11 cellular contexts compared by ENCODE assay signal in genomic region chr7:49773082-49773938, GRCh38. TPM values are rescaled to one million over a fixed set of nuclear protein-coding genes. Genes with fewer than 3 reads are reported as not detected.
A peak's percentile ranks its signal among the peaks of the same experiment; 100 is the strongest.
DNase-seq lines count a peak whose midpoint lies in the region; TF ChIP-seq lines count a peak whose summit lies in the region.
"Had no signal": no experiment of that assay in that cellular context is flagged by ENCODE, and none has a peak within 500 bp of the region (broad histone marks: within the 10 kb centered on the region; RNA-seq: fewer than 3 reads in every experiment).

Gene VWC2 (plus strand): TSS chr7:49773638. CDS start chr7:49775436, 1,798 bp downstream.

- H3K4me3 ChIP-seq in MM.1S (ENCODE audit: low read length), result peak within 1 kb of the TSS; percentile 50
- no peak within 1 kb of the TSS for H3K4me3 ChIP-seq in osteoblast (ENCODE audit: insufficient read depth, low read length)
- no peak within 1 kb of the TSS for H3K4me3 ChIP-seq in SJCRH30

- H3K27me3 Mint-ChIP-seq in glutamatergic neuron (ENCODE audit: unreplicated experiment), result peaks cover 21% of the 10 kb centered on the region

- H3K9ac ChIP-seq in MM.1S (ENCODE audit: low read length), result no peak within 1 kb of the TSS

- peak within 1 kb of the TSS; percentile 96 for H3K4me3 Mint-ChIP-seq in glutamatergic neuron (ENCODE audit: unreplicated experiment)

- no peaks in the 10 kb centered on the region for H3K9me3 ChIP-seq in MM.1S (replicated peaks; ENCODE audit: insufficient read depth, low read length)
- no peaks in the 10 kb centered on the region for H3K9me3 ChIP-seq in osteoblast (ENCODE audit: low read depth, low read length)
- H3K9me3 ChIP-seq in SJCRH30 (replicated peaks), result no peaks in the 10 kb centered on the region

- no peak for TF ChIP-seq CTCF in MM.1S (IDR thresholded peaks at IDR 0.05; ENCODE audit: low read length)
- no peak for TF ChIP-seq CTCF in glutamatergic neuron (IDR thresholded peaks at IDR 0.05; ENCODE audit: partially characterized antibody, unreplicated experiment)
- TF ChIP-seq CTCF in osteoblast (IDR thresholded peaks at IDR 0.05; ENCODE audit: extremely low read depth, low read depth, low read length), result no peak

- H4K20me1 ChIP-seq in MM.1S (ENCODE audit: insufficient read depth, low read length), result no peaks in the 10 kb centered on the region
- no peaks in the 10 kb centered on the region for H4K20me1 ChIP-seq in osteoblast (ENCODE audit: insufficient read depth, low read length)

- no peaks in the 10 kb centered on the region for H3K36me3 ChIP-seq in MM.1S (replicated peaks; ENCODE audit: insufficient read depth, low read length)
- H3K36me3 ChIP-seq in osteoblast (ENCODE audit: insufficient read depth, low read length), result no peaks in the 10 kb centered on the region
- H3K36me3 ChIP-seq in SJCRH30, result no peaks in the 10 kb centered on the region

- H3K9me2 ChIP-seq in MM.1S (replicated peaks; ENCODE audit: insufficient read depth, low read length), result no peaks in the 10 kb centered on the region

- H3K27ac ChIP-seq in MM.1S (ENCODE audit: low read length) (no peak within 1 kb of the TSS), osteoblast (ENCODE audit: low read depth, low read length) (no peak within 1 kb of the TSS), SJCRH30 (no peak within 1 kb of the TSS)

- DNase-seq in COR-L47 (lab: John Stamatoyannopoulos, UW) (peak; percentile 21), MM.1S (peak; percentile 9), glutamatergic neuron (peak; percentile 52), osteoblast (ENCODE audit: insufficient read length, low spot score, missing footprints) (peak; percentile 78), GM19238 (ENCODE audit: insufficient read length, low spot score) (no peak), HCEC 1CT (no peak), SJCRH30 (no peak), OCI-M1 (lab: John Stamatoyannopoulos, UW) (no peak)
- DNase-seq: GF-D8 had no signal

- H2AFZ ChIP-seq in MM.1S (ENCODE audit: low read length) (peak within 1 kb of the TSS; percentile 44), osteoblast (ENCODE audit: low read length) (no peak within 1 kb of the TSS)

- H3K27ac Mint-ChIP-seq in glutamatergic neuron (ENCODE audit: unreplicated experiment), result peak within 1 kb of the TSS; percentile 2

- peaks cover 9% of the 10 kb centered on the region for H3K9me3 Mint-ChIP-seq in glutamatergic neuron (ENCODE audit: unreplicated experiment)

- H3K4me2 ChIP-seq in MM.1S (ENCODE audit: low read depth, low read length), result peak within 1 kb of the TSS; percentile 59
- H3K4me2 ChIP-seq in osteoblast (ENCODE audit: insufficient read depth, low read length), result no peak within 1 kb of the TSS

- peaks cover 6% of the 10 kb centered on the region for H3K4me1 Mint-ChIP-seq in glutamatergic neuron (ENCODE audit: low read depth, unreplicated experiment)

- 0 out of 2 replicates have a peak, but pooled peaks cover under 1% of the 10 kb centered on the region for H3F3A ChIP-seq in MM.1S (ENCODE audit: insufficient read depth, low read length)

- H3K79me2 ChIP-seq in MM.1S (ENCODE audit: low read length), result no peaks in the 10 kb centered on the region
- no peaks in the 10 kb centered on the region for H3K79me2 ChIP-seq in osteoblast (ENCODE audit: insufficient read depth, low read length)

- H3K36me3 Mint-ChIP-seq in glutamatergic neuron (ENCODE audit: unreplicated experiment), result peaks cover 6% of the 10 kb centered on the region

- H3K4me1 ChIP-seq in MM.1S (ENCODE audit: low read length) (peaks cover 1% of the 10 kb centered on the region), osteoblast (ENCODE audit: insufficient read depth, low read length) (no peaks in the 10 kb centered on the region), SJCRH30 (no peaks in the 10 kb centered on the region)

- H3K27me3 ChIP-seq in MM.1S (replicated peaks; ENCODE audit: insufficient read depth, low read length) (no peaks in the 10 kb centered on the region), osteoblast (ENCODE audit: insufficient read depth, low read length) (peaks cover 15% of the 10 kb centered on the region), SJCRH30 (no peaks in the 10 kb centered on the region; the same call in 1 of the 2 replicates)

RNA-seq across cellular contexts. Expression of gene VWC2, which starts in this region (rescaled TPM):
- total RNA-seq in glutamatergic neuron (ENCODE audit: unreplicated experiment) (1.2 TPM), osteoblast (not detected in 2 replicates)
- not detected in 2 replicates for total RNA-seq in SJCRH30 (2014; rRNA removed; shearing (Covaris generic))
- total RNA-seq: renal cortical epithelial cell, RPMI7951 had no signal

Comparison
In these comparisons a context has a peak if more than half of its experiments do, and no peak if none do; other contexts are left out.
1. Peak in DNase-seq in osteoblast; RNA of the gene not detected or under 1 TPM.
2. DNase-seq: peak in COR-L47 (single experiment), MM.1S (single experiment) and glutamatergic neuron (single experiment); none in GM19238 (single experiment), HCEC 1CT (single experiment), SJCRH30 (0 of 2) and OCI-M1 (single experiment).